Comparison of ENCODE assay signal across 8 cellular contexts in genomic region chr9:108535526-108535925, GRCh38.
A peak's percentile ranks its signal among the peaks of the same experiment; 100 is the strongest.
DNase-seq lines count a peak whose midpoint lies in the region; ATAC-seq and TF ChIP-seq lines count a peak whose summit lies in the region.

No MANE protein-coding gene starts in this region.

- H3K4me3 ChIP-seq in GM23248 (no peak overlapping the region), PC-3 (ENCODE audit: low read length) (no peak overlapping the region), hepatocyte (no peak overlapping the region)

- no peaks in the 10 kb centered on the region for H4K20me1 ChIP-seq in GM23248 (ENCODE audit: insufficient read depth)
- no peaks in the 10 kb centered on the region for H4K20me1 ChIP-seq in PC-3 (ENCODE audit: low read length)
- no peaks in the 10 kb centered on the region for H4K20me1 ChIP-seq in hepatocyte (ENCODE audit: insufficient read depth, poor library complexity, severe bottlenecking)

- H3K9me3 ChIP-seq in GM23248 (ENCODE audit: low read depth) (no peaks in the 10 kb centered on the region), PC-3 (ENCODE audit: low read length) (0 out of 2 replicates have a peak, but pooled peaks cover 7% of the 10 kb centered on the region), hepatocyte (ENCODE audit: low read depth) (no peaks in the 10 kb centered on the region)

- no peak overlapping the region for H2AFZ ChIP-seq in GM23248
- H2AFZ ChIP-seq in PC-3 (ENCODE audit: low read length), result no peak overlapping the region
- no peak overlapping the region for H2AFZ ChIP-seq in hepatocyte

- H3K9ac ChIP-seq in GM23248 (no peak overlapping the region), PC-3 (ENCODE audit: low read length) (peak overlapping the region; percentile 54; the same call in 1 of the 2 replicates)

- H3F3A ChIP-seq in GM23248 (ENCODE audit: insufficient read depth) (peaks cover 18% of the 10 kb centered on the region), PC-3 (ENCODE audit: low read length, unreplicated experiment) (peaks cover 3% of the 10 kb centered on the region)

- TF ChIP-seq CTCF in PC-3 (conservative IDR thresholded peaks at IDR 0.05; ENCODE audit: low read depth, low read length) (peak; percentile 54), hepatocyte (IDR thresholded peaks at IDR 0.05; ENCODE audit: poor library complexity) (peak; percentile 27)

- in situ Hi-C loops in GM23248 (cut with MboI), result no loop called here

- WGBS in GM23248 (ENCODE audit: low coverage in 1 of 2, low lambda C conversion rate in 2 of 2, missing lambda C conversion rate in 2 of 2), 2 experiments, result 86 to 96% methylated on average over 3 of the region's 3 CpGs
- 87% methylated on average over 3 of the region's 3 CpGs for WGBS in hepatocyte (ENCODE audit: low lambda C conversion rate, missing lambda C conversion rate)

- H3K79me2 ChIP-seq in GM23248 (ENCODE audit: insufficient read depth) (no peaks in the 10 kb centered on the region), PC-3 (ENCODE audit: low read length) (no peaks in the 10 kb centered on the region), hepatocyte (no peaks in the 10 kb centered on the region)

- H3K27ac ChIP-seq in GM23248, result no peak overlapping the region
- peak overlapping the region; percentile 95 for H3K27ac ChIP-seq in PC-3 (ENCODE audit: low read length)
- H3K27ac ChIP-seq in hepatocyte, result no peak overlapping the region

- H3K4me1 ChIP-seq in GM23248 (ENCODE audit: insufficient read depth), result peaks cover 17% of the 10 kb centered on the region
- H3K4me1 ChIP-seq in PC-3 (ENCODE audit: insufficient read depth, low read length), result peaks cover 21% of the 10 kb centered on the region
- H3K4me1 ChIP-seq in hepatocyte (ENCODE audit: insufficient read depth), result no peaks in the 10 kb centered on the region

- CTCF ChIA-PET in PC-3 (lab: Charles Lee), result no interaction called here

- peak; percentile 27 for DNase-seq in COLO668 (lab: John Stamatoyannopoulos, UW; ENCODE audit: unreplicated experiment)
- DNase-seq in GM23248, result no peak
- no peak for DNase-seq in PC-3
- no peak for DNase-seq in hepatocyte (ENCODE audit: low spot score)
- DNase-seq in medulla oblongata (ENCODE audit: extremely low spot score), result no peak
- DNase-seq in activated gamma-delta T cell treated with Interleukin-2 at 50 U/mL for 16 hours, result no peak
- no peak for DNase-seq in NCI-H2227 treated with DMSO at 0.1 percent for 48 hours (lab: John Stamatoyannopoulos, UW)
- DNase-seq in COR-L47 (lab: John Stamatoyannopoulos, UW), result no peak

- H3K4me2 ChIP-seq in GM23248 (ENCODE audit: unreplicated experiment) (peak overlapping the region; percentile 66), PC-3 (ENCODE audit: low read length) (no peak overlapping the region), hepatocyte (no peak overlapping the region)

- BruUV-seq in PC-3 (replicated peaks; lab: Mats Ljungman, UMichigan), result no TSS peak

- H3K36me3 ChIP-seq in GM23248 (ENCODE audit: low read depth) (no peaks in the 10 kb centered on the region), PC-3 (ENCODE audit: low read depth, low read length) (peaks cover 6% of the 10 kb centered on the region; the same call in 1 of the 2 replicates), hepatocyte (replicated peaks; ENCODE audit: insufficient read depth, low read depth) (no peaks in the 10 kb centered on the region)

- H3K27me3 ChIP-seq in GM23248 (replicated peaks; ENCODE audit: insufficient read depth) (no peaks in the 10 kb centered on the region), PC-3 (ENCODE audit: low read length) (no peaks in the 10 kb centered on the region), hepatocyte (no peaks in the 10 kb centered on the region)

- ATAC-seq in PC-3, result no peak

- H3K9me2 ChIP-seq in GM23248 (ENCODE audit: insufficient read depth) (no peaks in the 10 kb centered on the region), PC-3 (replicated peaks; ENCODE audit: low read length) (no peaks in the 10 kb centered on the region), hepatocyte (replicated peaks; ENCODE audit: insufficient read depth) (no peaks in the 10 kb centered on the region)

- POLR2A ChIA-PET in PC-3 (lab: Charles Lee; ENCODE audit: unreplicated experiment), result no interaction called here

- intact Hi-C loops in PC-3 (cut with micrococcal nuclease), result no loop called here
